8 cellular contexts compared by ENCODE assay signal in genomic region chr7:26155531-26156375, GRCh38. TPM values are rescaled to one million over a fixed set of nuclear protein-coding genes. Genes with fewer than 3 reads are reported as not detected.
DNase-seq lines count a peak whose midpoint lies in the region; ATAC-seq and TF ChIP-seq lines count a peak whose summit lies in the region.

No MANE protein-coding gene starts in this region.

- H3K36me3 Mint-ChIP-seq in H9 (ENCODE audit: insufficient read depth in 1 of 3, low read depth in 3 of 3), result peaks cover under 1 to 42% (median under 1%) of the 10 kb centered on the region in 3 experiments; a peak in 4 of 7 replicates

- H3K27ac ChIP-seq in ACC112 (ENCODE audit: low read depth, low read length), result peak overlapping the region; percentile 66
- H3K27ac ChIP-seq in H9 (ENCODE audit: insufficient read length, low read depth, low read length), result no peak overlapping the region
- no peak overlapping the region for H3K27ac ChIP-seq in iPS-20b (ENCODE audit: low read length)
- H3K27ac ChIP-seq in right atrium auricular region, result no peak overlapping the region

- DNase-seq in H9, result peak; percentile 39
- peak; percentile 82 for DNase-seq in SW480 (ENCODE audit: low spot score)
- DNase-seq in stimulated activated CD4-positive, alpha-beta T cell treated with anti-CD3 and anti-CD28 coated beads, Interleukin-1b, Interleukin-23, amount 100 ng/mL, for 48 hours, result no peak
- no peak for DNase-seq in right atrium auricular region (ENCODE audit: low spot score)

- peak overlapping the region in 1 of 3 experiments; percentile 100; a peak in 4 of 7 replicates for H3K27ac Mint-ChIP-seq in H9

- peaks cover 25% of the 10 kb centered on the region for H3K4me1 ChIP-seq in ACC112 (ENCODE audit: control insufficient read depth, insufficient read depth, low read length, unreplicated experiment)
- peaks cover 36% of the 10 kb centered on the region for H3K4me1 ChIP-seq in H9 (ENCODE audit: insufficient read depth, low read length)
- peaks cover 55% of the 10 kb centered on the region for H3K4me1 ChIP-seq in iPS-20b (ENCODE audit: insufficient read depth, low read length)
- peaks cover 0 to 18% of the 10 kb centered on the region in 2 donors for H3K4me1 ChIP-seq in right atrium auricular region

- ATAC-seq in GM18517 (IDR thresholded peaks at IDR 0.05; ENCODE audit: unreplicated experiment), result no peak
- no peak for ATAC-seq in HG03135 (IDR thresholded peaks at IDR 0.05; ENCODE audit: unreplicated experiment)

- H3K27me3 ChIP-seq in ACC112 (ENCODE audit: insufficient read depth, low read length) (peaks cover 14% of the 10 kb centered on the region), H9 (ENCODE audit: insufficient read depth, low read length) (no peaks in the 10 kb centered on the region), iPS-20b (ENCODE audit: insufficient read depth, low read length) (peaks cover 18% of the 10 kb centered on the region), right atrium auricular region (peaks cover 10 to 18% of the 10 kb centered on the region in 2 donors)

- H3K9me3 Mint-ChIP-seq in H9, result no peaks in the 10 kb centered on the region; a peak in 1 of 5 replicates

- no peak overlapping the region for H3K56ac ChIP-seq in H9 (ENCODE audit: insufficient read length, low read depth, low read length)

- peak overlapping the region; percentile 2 for H2BK12ac ChIP-seq in H9 (ENCODE audit: insufficient read length, low read depth, low read length)

- H3K9me3 ChIP-seq in H9 (ENCODE audit: control insufficient read depth, low read depth, low read length) (no peaks in the 10 kb centered on the region), iPS-20b (ENCODE audit: insufficient read depth, low read depth, low read length) (no peaks in the 10 kb centered on the region), right atrium auricular region (no peaks in the 10 kb centered on the region)

- H3K9ac ChIP-seq in H9 (ENCODE audit: extremely low read depth, insufficient read length, low read length), result peak overlapping the region; percentile 29
- no peak overlapping the region for H3K9ac ChIP-seq in iPS-20b (ENCODE audit: low read depth, low read length)

- H3K27me3 Mint-ChIP-seq in H9 (ENCODE audit: low read depth), result peaks cover 17% of the 10 kb centered on the region

- H2BK20ac ChIP-seq in H9 (ENCODE audit: low read depth, low read length, poor library complexity, severe bottlenecking), result no peak overlapping the region

- H2AFZ ChIP-seq in ACC112 (ENCODE audit: low read length, unreplicated experiment) (no peak overlapping the region), H9 (ENCODE audit: low read length) (no peak overlapping the region)

- peaks cover 74 to 82% of the 10 kb centered on the region in 2 experiments for H3K4me1 Mint-ChIP-seq in H9

- H4K5ac ChIP-seq in H9 (ENCODE audit: insufficient read length, low read depth, low read length), result no peak overlapping the region

- peaks cover 7% of the 10 kb centered on the region for H3K79me1 ChIP-seq in H9 (ENCODE audit: insufficient read depth, low read depth, low read length, poor library complexity, severe bottlenecking)

- H4K20me1 ChIP-seq in H9 (ENCODE audit: control insufficient read depth, insufficient read depth, insufficient read length), result no peaks in the 10 kb centered on the region

- H3K79me2 ChIP-seq in ACC112 (ENCODE audit: control insufficient read depth, insufficient read depth, low read length, unreplicated experiment), result no peaks in the 10 kb centered on the region
- peaks cover 67% of the 10 kb centered on the region for H3K79me2 ChIP-seq in H9 (ENCODE audit: insufficient read depth, low read length)

- H3K23me2 ChIP-seq in H9 (ENCODE audit: insufficient read length, low read depth, low read length, poor library complexity, severe bottlenecking), result peaks cover 11% of the 10 kb centered on the region

- peak overlapping the region; percentile 47 to 100 for H3K4me3 Mint-ChIP-seq in H9

- H3K23ac ChIP-seq in H9 (ENCODE audit: insufficient read length, low read depth, low read length), result no peak overlapping the region

- H2AK5ac ChIP-seq in H9 (ENCODE audit: insufficient read length, low read length), result no peak overlapping the region

- H2BK120ac ChIP-seq in H9 (ENCODE audit: low read depth, low read length, poor library complexity, severe bottlenecking), result no peak overlapping the region

- H3T11ph ChIP-seq in H9 (ENCODE audit: low read length), result no peak overlapping the region

- 0 out of 2 replicates have a peak overlapping the region, but pooled peaks have one; percentile 4 for H3K14ac ChIP-seq in H9 (ENCODE audit: insufficient read depth, low read length)

- H3K4me3 ChIP-seq in ACC112 (ENCODE audit: low read depth, low read length) (peak overlapping the region; percentile 38), iPS-20b (ENCODE audit: low read length) (peak overlapping the region; percentile 52), right atrium auricular region (no peak overlapping the region)

- H3K36me3 ChIP-seq in ACC112 (ENCODE audit: insufficient read depth, low read length) (no peaks in the 10 kb centered on the region), iPS-20b (ENCODE audit: insufficient read depth, low read depth, low read length) (peaks cover 3% of the 10 kb centered on the region; the same call in 1 of the 2 replicates), right atrium auricular region (no peaks in the 10 kb centered on the region)

- no peak for TF ChIP-seq CTCF in H9 (conservative IDR thresholded peaks at IDR 0.05)
- no peak for TF ChIP-seq CTCF in right atrium auricular region (IDR thresholded peaks at IDR 0.05)

- no peak overlapping the region for H3K4ac ChIP-seq in H9 (ENCODE audit: low read depth, low read length)

- no peak overlapping the region for H4K8ac ChIP-seq in H9 (replicated peaks; ENCODE audit: insufficient read length, low read depth, low read length)

- no CpG with 5 or more reads among the region's 8 CpGs for WGBS in H9 (ENCODE audit: extremely low coverage, insufficient read length, low lambda C conversion rate)

- peak overlapping the region; percentile 50 for H3K4me2 ChIP-seq in H9 (ENCODE audit: insufficient read depth, insufficient read length, low read length)

- no peak overlapping the region for H4K91ac ChIP-seq in H9 (ENCODE audit: insufficient read length, low read depth, low read length)

- H2BK5ac ChIP-seq in H9 (ENCODE audit: insufficient read length, low read length), result no peak overlapping the region

- no peak overlapping the region for H3K18ac ChIP-seq in H9 (ENCODE audit: insufficient read length, low read depth, low read length)

- H2BK15ac ChIP-seq in H9 (ENCODE audit: low read depth, low read length), result no peak overlapping the region

RNA-seq across cellular contexts. Expression of gene NFE2L3, which starts 3.8 kb away (rescaled TPM):
- total RNA-seq in H9 (2021), result 46.1 and 46.9 TPM in 2 replicates
- total RNA-seq in right atrium auricular region, result 1 to 10 TPM in 1 of 2 donors, under 1 TPM in 1; 0.63 to 1.8 TPM

RNA-seq across cellular contexts. Expression of gene HNRNPA2B1, which starts 44.8 kb away (rescaled TPM):
- 1,123 and 1,137 TPM in 2 replicates for total RNA-seq in H9 (2021)
- 100 to 1,000 TPM; 124 to 160 TPM for total RNA-seq in right atrium auricular region

RNA-seq across cellular contexts. Expression of gene CBX3, which starts 45.8 kb away (rescaled TPM):
- total RNA-seq in H9 (2021), result 287 and 288 TPM in 2 replicates
- 10 to 100 TPM; 37.9 to 43.3 TPM for total RNA-seq in right atrium auricular region

Comparison
In these comparisons a context has a peak if more than half of its experiments do, and no peak if none do; other contexts are left out.
1. H3K4me3 ChIP-seq: peak in ACC112 (single experiment) and iPS-20b (single experiment); none in right atrium auricular region (0 of 2).
2. DNase-seq: peak in H9 (single experiment) and SW480 (single experiment); none in stimulated activated CD4-positive, alpha-beta T cell treated with anti-CD3 and anti-CD28 coated beads, Interleukin-1b, Interleukin-23, amount 100 ng/mL, for 48 hours (single experiment) and right atrium auricular region (single experiment).
3. RNA of gene NFE2L3, which starts 3.8 kb away (total RNA-seq): 46.1 to 46.9 TPM in H9; 0.63 to 1.8 TPM in right atrium auricular region; every median in the first group is over 10 times any median in the second.